In genomic region chrX:13487731-13488505, GRCh38 we compare ENCODE assay signal across 8 cellular contexts.
DNase-seq lines count a peak whose midpoint lies in the region; ATAC-seq and TF ChIP-seq lines count a peak whose summit lies in the region.

No MANE protein-coding gene starts in this region.

- H3K36me3 ChIP-seq in Peyer's patch: no peaks in the 10 kb centered on the region
- no peaks in the 10 kb centered on the region for H3K36me3 ChIP-seq in heart left ventricle
- no peaks in the 10 kb centered on the region for H3K36me3 ChIP-seq in prostate gland

- intact Hi-C loops in heart left ventricle (cut with DNase I): loop anchor here (1.0 to 10.0 kb wide), 15 partner anchors 123 to 676 kb away; partner anchors contain the start of gene TMSB4X (in 2 of the 10)
- intact Hi-C loops in prostate gland (cut with DNase I): loop anchor here (2.0 to 10.0 kb wide), 3 partner anchors 53 to 517 kb away; no protein-coding TSS in a partner anchor

- H3K4me3 ChIP-seq in Peyer's patch (no peak overlapping the region), heart left ventricle (no peak overlapping the region), prostate gland (no peak overlapping the region)

- DNase-seq in AG20443 (ENCODE audit: low spot score): peak; percentile 42
- peak; percentile 86 for DNase-seq in KBM-7
- peak in 2 of 3 donors; percentile 43 to 63 for DNase-seq in Peyer's patch
- DNase-seq in amniotic stem cell (lab: John Stamatoyannopoulos, UW): peak; percentile 42
- peak in 3 of 5 donors; percentile 23 to 43 (median 30) for DNase-seq in heart left ventricle
- DNase-seq in prostate gland (ENCODE audit: low spot score): peak; percentile 21

- H3K27ac ChIP-seq in Peyer's patch (peak overlapping the region; percentile 46 to 73 (median 66)), heart left ventricle (peak overlapping the region; percentile 9 to 77 (median 66)), prostate gland (peak overlapping the region; percentile 26 to 55)

- WGBS in heart left ventricle, 4 donors: 10 to 22% (median 13%) methylated on average over 7 of the region's 7 CpGs
- WGBS in prostate gland: 9% methylated on average over 7 of the region's 7 CpGs

- in situ Hi-C loops in KBM-7 (cut with MboI; ENCODE audit: low pct_unique_long_range_greater_than_20kb, low sequenced_read_pairs): loop anchor here (25.0 kb wide), 2 partner anchors 401 to 526 kb away; no protein-coding TSS in a partner anchor

- TF ChIP-seq POLR2A in Peyer's patch (IDR thresholded peaks at IDR 0.05) (no peak), heart left ventricle (IDR thresholded peaks at IDR 0.05) (no peak), prostate gland (IDR thresholded peaks at IDR 0.05) (no peak)

- peak; percentile 38 to 89 (median 77) for TF ChIP-seq CTCF in Peyer's patch (IDR thresholded peaks at IDR 0.05)
- peak; percentile 36 to 68 (median 52) for TF ChIP-seq CTCF in heart left ventricle (IDR thresholded peaks at IDR 0.05)
- TF ChIP-seq CTCF in prostate gland (IDR thresholded peaks at IDR 0.05): peak; percentile 30 to 79 (median 61)

- no peaks in the 10 kb centered on the region for H3K27me3 ChIP-seq in Peyer's patch
- H3K27me3 ChIP-seq in heart left ventricle: peaks cover 0 to 34% (median 0%) of the 10 kb centered on the region in 9 donors
- H3K27me3 ChIP-seq in prostate gland (replicated peaks; ENCODE audit: insufficient read depth): no peaks in the 10 kb centered on the region

- H3K9me3 ChIP-seq in Peyer's patch (no peaks in the 10 kb centered on the region), heart left ventricle (no peaks in the 10 kb centered on the region), prostate gland (no peaks in the 10 kb centered on the region)

- H3K4me1 ChIP-seq in Peyer's patch (peaks cover 0 to 7% (median 1%) of the 10 kb centered on the region in 4 donors), heart left ventricle (peaks cover 0 to 22% (median 11%) of the 10 kb centered on the region in 12 donors), prostate gland (replicated peaks) (no peaks in the 10 kb centered on the region)

- ATAC-seq in GM18511 (IDR thresholded peaks at IDR 0.05; ENCODE audit: unreplicated experiment) (peak; percentile 66), heart left ventricle (peak; percentile 80 to 85 (median 80)), HG02642 (IDR thresholded peaks at IDR 0.05; ENCODE audit: poor library complexity, unreplicated experiment) (no peak)

Comparison
In these comparisons a context has a peak if more than half of its experiments do, and no peak if none do; other contexts are left out.
1. DNase-seq: peak in every context shown above with its lines; median percentile 86 in KBM-7; 53 in Peyer's patch; 42 in AG20443; 42 in amniotic stem cell; 30 in heart left ventricle; 21 in prostate gland.